ENCODE assay signal across 8 cellular contexts in genomic region chr17:78359216-78359935, GRCh38. TPM values are rescaled to one million over a fixed set of nuclear protein-coding genes. Genes with fewer than 3 reads are reported as not detected.
DNase-seq lines count a peak whose midpoint lies in the region; ATAC-seq and TF ChIP-seq lines count a peak whose summit lies in the region.

No MANE protein-coding gene starts in this region.

- H3K36me3 Mint-ChIP-seq in activated CD8-positive, alpha-beta memory T cell treated with anti-CD3 and anti-CD28 coated beads, Interleukin-2, amount 10 ng/mL, durations not matched to agents 7 days and 5 days, result peaks cover 17% of the 10 kb centered on the region
- peaks cover 4% of the 10 kb centered on the region for H3K36me3 Mint-ChIP-seq in type B pancreatic cell

- H3K9me3 Mint-ChIP-seq in activated CD8-positive, alpha-beta memory T cell treated with anti-CD3 and anti-CD28 coated beads, Interleukin-2, amount 10 ng/mL, durations not matched to agents 7 days and 5 days (ENCODE audit: low read depth), result no peaks in the 10 kb centered on the region
- H3K9me3 Mint-ChIP-seq in type B pancreatic cell, result no peaks in the 10 kb centered on the region

- CTCF ChIA-PET in activated CD8-positive, alpha-beta memory T cell treated with anti-CD3 and anti-CD28 coated beads, Interleukin-2, amount 10 ng/mL, durations not matched to agents 7 days and 5 days (lab: Charles Lee), result interaction anchor here (0.8 to 12.3 kb wide), 9 partner anchors 16 to 109 kb away, joined by 3 to 191 read pairs (median 25); partner anchors contain the start of gene PGS1

- peak overlapping the region; percentile 60 for H3K27ac ChIP-seq in RWPE2 (ENCODE audit: poor library complexity, severe bottlenecking)
- H3K27ac ChIP-seq in duodenal mucosa (ENCODE audit: low read depth, low read length), result peak overlapping the region; percentile 88
- H3K27ac ChIP-seq in mesodermal cell (ENCODE audit: low read depth, low read length, severe bottlenecking), result peak overlapping the region; percentile 87

- H3K4me3 Mint-ChIP-seq in activated CD8-positive, alpha-beta memory T cell treated with anti-CD3 and anti-CD28 coated beads, Interleukin-2, amount 10 ng/mL, durations not matched to agents 7 days and 5 days, result peak overlapping the region; percentile 77
- H3K4me3 Mint-ChIP-seq in type B pancreatic cell, result peak overlapping the region; percentile 86

- H3K27me3 ChIP-seq in RWPE2 (ENCODE audit: insufficient read depth, poor library complexity, severe bottlenecking), result no peaks in the 10 kb centered on the region
- H3K27me3 ChIP-seq in duodenal mucosa (ENCODE audit: control insufficient read depth in 1 of 2, insufficient read depth in 2 of 2, low read length in 2 of 2), result peaks cover 0 to 7% of the 10 kb centered on the region in 2 donors

- H3K9me3 ChIP-seq in RWPE2 (ENCODE audit: severe bottlenecking), result no peaks in the 10 kb centered on the region
- H3K9me3 ChIP-seq in duodenal mucosa (ENCODE audit: control insufficient read depth in 1 of 2, low read length in 2 of 2), result no peaks in the 10 kb centered on the region
- H3K9me3 ChIP-seq in mesodermal cell (ENCODE audit: control insufficient read depth, low read length), result no peaks in the 10 kb centered on the region

- ATAC-seq in activated CD8-positive, alpha-beta memory T cell treated with anti-CD3 and anti-CD28 coated beads, Interleukin-2, amount 10 ng/mL, durations not matched to agents 7 days and 5 days, result peak; percentile 2
- ATAC-seq in RWPE2 (ENCODE audit: low read depth) (no peak; the same call in 2 of the 3 replicates), omental fat pad (ENCODE audit: low FRiP score) (no peak), HG02852 (IDR thresholded peaks at IDR 0.05; ENCODE audit: unreplicated experiment) (no peak)

- peaks cover 10% of the 10 kb centered on the region for H3K27me3 Mint-ChIP-seq in activated CD8-positive, alpha-beta memory T cell treated with anti-CD3 and anti-CD28 coated beads, Interleukin-2, amount 10 ng/mL, durations not matched to agents 7 days and 5 days
- H3K27me3 Mint-ChIP-seq in type B pancreatic cell, result no peaks in the 10 kb centered on the region

- H3K36me3 ChIP-seq in RWPE2 (ENCODE audit: low read depth), result peaks cover 22% of the 10 kb centered on the region
- H3K36me3 ChIP-seq in duodenal mucosa (ENCODE audit: control insufficient read depth in 1 of 2, insufficient read depth in 2 of 2, low read length in 2 of 2), result peaks cover 5 to 8% of the 10 kb centered on the region in 2 donors
- peaks cover 43% of the 10 kb centered on the region for H3K36me3 ChIP-seq in mesodermal cell (ENCODE audit: control insufficient read depth, insufficient read depth, low read length)

- H3K9ac ChIP-seq in duodenal mucosa (ENCODE audit: low read depth in 1 of 2, low read length in 2 of 2), result peak overlapping the region; percentile 72 to 82

- DNase-seq in activated CD8-positive, alpha-beta memory T cell treated with anti-CD3 and anti-CD28 coated beads, Interleukin-2, amount 10 ng/mL, durations not matched to agents 7 days and 5 days, result peak; percentile 60
- DNase-seq in activated CD8-positive, alpha-beta memory T cell treated with anti-CD3 and anti-CD28 coated beads, Interleukin-2, amount 50 U/mL, for 4 hours, result no peak
- DNase-seq in RWPE2 (ENCODE audit: low spot score) (no peak), type B pancreatic cell (ENCODE audit: extremely low spot score, unreplicated experiment) (no peak), omental fat pad (ENCODE audit: low spot score) (no peak)

- H3K4me1 Mint-ChIP-seq in activated CD8-positive, alpha-beta memory T cell treated with anti-CD3 and anti-CD28 coated beads, Interleukin-2, amount 10 ng/mL, durations not matched to agents 7 days and 5 days, result peaks cover 49% of the 10 kb centered on the region
- H3K4me1 Mint-ChIP-seq in type B pancreatic cell (ENCODE audit: unreplicated experiment), result peaks cover 38% of the 10 kb centered on the region

- WGBS in mesodermal cell (ENCODE audit: insufficient coverage in 2 of 2), 2 experiments, result 0% methylated on average over 54 to 60 of the region's 76 CpGs

- H3K4me1 ChIP-seq in RWPE2 (ENCODE audit: insufficient read depth, poor library complexity, severe bottlenecking), result peaks cover 27% of the 10 kb centered on the region
- peaks cover 34 to 45% of the 10 kb centered on the region in 2 donors for H3K4me1 ChIP-seq in duodenal mucosa (ENCODE audit: control insufficient read depth in 1 of 2, insufficient read depth in 2 of 2, low read length in 2 of 2)
- peaks cover 40% of the 10 kb centered on the region for H3K4me1 ChIP-seq in mesodermal cell (ENCODE audit: control insufficient read depth, insufficient read depth, low read length, poor library complexity, severe bottlenecking)

- TF ChIP-seq CTCF in RWPE2 (IDR thresholded peaks at IDR 0.05; ENCODE audit: poor library complexity, severe bottlenecking) (no peak), type B pancreatic cell (conservative IDR thresholded peaks at IDR 0.05) (no peak), omental fat pad (IDR thresholded peaks at IDR 0.05) (no peak)

- H3K4me3 ChIP-seq in RWPE2 (ENCODE audit: severe bottlenecking) (peak overlapping the region; percentile 83), duodenal mucosa (ENCODE audit: low read depth in 1 of 2, low read length in 2 of 2) (peak overlapping the region; percentile 79 to 88), mesodermal cell (ENCODE audit: extremely low read depth, insufficient read depth, low read length, poor library complexity, severe bottlenecking) (peak overlapping the region; percentile 91)

- H3K27ac Mint-ChIP-seq in activated CD8-positive, alpha-beta memory T cell treated with anti-CD3 and anti-CD28 coated beads, Interleukin-2, amount 10 ng/mL, durations not matched to agents 7 days and 5 days, result peak overlapping the region; percentile 77
- peak overlapping the region; percentile 64 for H3K27ac Mint-ChIP-seq in type B pancreatic cell

RNA-seq across cellular contexts. Expression of gene SOCS3, which starts 0.5 kb away (rescaled TPM):
- 10 to 100 TPM in 1 of 2 experiments, 1 to 10 TPM in 1; 9.9 to 21.3 TPM for total RNA-seq in activated CD8-positive, alpha-beta memory T cell treated with anti-CD3 and anti-CD28 coated beads, Interleukin-2, amount 10 ng/mL, durations not matched to agents 7 days and 5 days
- 37.6 TPM for polyA plus RNA-seq in mesodermal cell (2013, experiment 1 of 2)
- 29.9 TPM for polyA plus RNA-seq in mesodermal cell (2013, experiment 2 of 2)
- 16.9 and 21.1 TPM in 2 replicates for total RNA-seq in type B pancreatic cell (ENCODE audit: low replicate concordance)
- 1,000 to 10,000 TPM in 1 of 4 donors, 100 to 1,000 TPM in 3; 186 to 1,117 (median 634) TPM for total RNA-seq in omental fat pad

RNA-seq across cellular contexts. Expression of gene PGS1, which starts 19.1 kb away (rescaled TPM):
- total RNA-seq in activated CD8-positive, alpha-beta memory T cell treated with anti-CD3 and anti-CD28 coated beads, Interleukin-2, amount 10 ng/mL, durations not matched to agents 7 days and 5 days, result 10 to 100 TPM; 52.2 to 70.2 TPM
- polyA plus RNA-seq in mesodermal cell (2013, experiment 1 of 2), result 36.8 TPM
- 28.0 TPM for polyA plus RNA-seq in mesodermal cell (2013, experiment 2 of 2)
- total RNA-seq in type B pancreatic cell (ENCODE audit: low replicate concordance) (44.7 and 54.8 TPM in 2 replicates), omental fat pad (10 to 100 TPM; 25.8 to 97.2 (median 70.2) TPM)
